In genomic region chr12:57149309-57149900, GRCh38 we compare ENCODE assay signal across 12 cellular contexts. TPM values are rescaled to one million over a fixed set of nuclear protein-coding genes. Genes with fewer than 3 reads are reported as not detected.
DNase-seq lines count a peak whose midpoint lies in the region; ATAC-seq and TF ChIP-seq lines count a peak whose summit lies in the region.
"Had no signal": no experiment of that assay in that cellular context is flagged by ENCODE, and none has a peak within 500 bp of the region (broad histone marks: within the 10 kb centered on the region; RNA-seq: fewer than 3 reads in every experiment).

No MANE protein-coding gene starts in this region.

- H3K36me3 Mint-ChIP-seq in natural killer cell treated with Interleukin-12 subunit alpha and Interleukin-12 subunit beta and Interleukin-15 and Interleukin-18, amount 100 ng/mL, for 72 hours: no peaks in the 10 kb centered on the region

- no peaks in the 10 kb centered on the region for H3K27me3 Mint-ChIP-seq in natural killer cell treated with Interleukin-12 subunit alpha and Interleukin-12 subunit beta and Interleukin-15 and Interleukin-18, amount 100 ng/mL, for 72 hours

- TF ChIP-seq CTCF in AG10803 (conservative IDR thresholded peaks at IDR 0.05; ENCODE audit: low read length) (no peak), body of pancreas (IDR thresholded peaks at IDR 0.05) (no peak), left ventricle myocardium inferior (IDR thresholded peaks at IDR 0.05; ENCODE audit: borderline replicate concordance) (no peak), prostate gland (IDR thresholded peaks at IDR 0.05) (no peak)

- peaks cover 0 to 2% of the 10 kb centered on the region in 2 donors for H3K4me1 Mint-ChIP-seq in natural killer cell treated with Interleukin-12 subunit alpha and Interleukin-12 subunit beta and Interleukin-15 and Interleukin-18, amount 100 ng/mL, for 72 hours (ENCODE audit: low read depth in 2 of 2)

- peak overlapping the region; percentile 34 for H3K4me3 ChIP-seq in AG10803 (ENCODE audit: low read length)
- no peak overlapping the region for H3K4me3 ChIP-seq in body of pancreas
- H3K4me3 ChIP-seq in left ventricle myocardium inferior: peak overlapping the region; percentile 44
- no peak overlapping the region for H3K4me3 ChIP-seq in prostate gland
- H3K4me3 ChIP-seq: SJSA1 had no signal

- H3K27me3 ChIP-seq in body of pancreas: no peaks in the 10 kb centered on the region
- no peaks in the 10 kb centered on the region for H3K27me3 ChIP-seq in left ventricle myocardium inferior (ENCODE audit: low read depth)
- H3K27me3 ChIP-seq in prostate gland (replicated peaks; ENCODE audit: insufficient read depth): no peaks in the 10 kb centered on the region
- H3K27me3 ChIP-seq: SJSA1 had no signal

- intact Hi-C loops in body of pancreas (cut with DNase I): no loop called here
- intact Hi-C loops in left ventricle myocardium inferior (cut with micrococcal nuclease): no loop called here
- intact Hi-C loops in prostate gland (cut with DNase I): no loop called here

- H3K4me1 ChIP-seq in body of pancreas: peaks cover 4% of the 10 kb centered on the region
- peaks cover 97% of the 10 kb centered on the region for H3K4me1 ChIP-seq in left ventricle myocardium inferior
- peaks cover 4% of the 10 kb centered on the region for H3K4me1 ChIP-seq in prostate gland (replicated peaks)

- peak; percentile 39 for ATAC-seq in body of pancreas
- ATAC-seq in natural killer cell treated with Interleukin-12 subunit alpha and Interleukin-12 subunit beta and Interleukin-15 and Interleukin-18, amount 100 ng/mL, for 72 hours: no peak

- H3K27ac Mint-ChIP-seq in natural killer cell treated with Interleukin-12 subunit alpha and Interleukin-12 subunit beta and Interleukin-15 and Interleukin-18, amount 100 ng/mL, for 72 hours: no peak overlapping the region

- TF ChIP-seq POLR2A in body of pancreas (IDR thresholded peaks at IDR 0.05) (no peak), prostate gland (IDR thresholded peaks at IDR 0.05) (no peak)

- peak overlapping the region in 2 of 4 donors; percentile 58 to 69 for H3K27ac ChIP-seq in body of pancreas
- peak overlapping the region; percentile 94 for H3K27ac ChIP-seq in left ventricle myocardium inferior (replicated peaks)
- peak overlapping the region; percentile 57 to 68 for H3K27ac ChIP-seq in prostate gland
- H3K27ac ChIP-seq: SJSA1 had no signal

- 55 to 64% methylated on average over 13 of the region's 13 CpGs for WGBS in body of pancreas, 2 donors
- 42% methylated on average over 13 of the region's 13 CpGs for WGBS in prostate gland

- H3K4me3 Mint-ChIP-seq in natural killer cell treated with Interleukin-12 subunit alpha and Interleukin-12 subunit beta and Interleukin-15 and Interleukin-18, amount 100 ng/mL, for 72 hours: no peak overlapping the region

- DNase-seq in AG10803 (ENCODE audit: low read depth) (peak; percentile 90), body of pancreas (peak in 3 of 4 donors; percentile 40 to 58 (median 41)), left ventricle myocardium inferior (peak; percentile 82), prostate gland (ENCODE audit: low spot score) (no peak), KG1 (lab: John Stamatoyannopoulos, UW) (no peak), pons (ENCODE audit: low spot score) (no peak)
- no peak for DNase-seq in natural killer cell treated with Interleukin-12 subunit alpha and Interleukin-12 subunit beta and Interleukin-15 and Interleukin-18, amount 100 ng/mL, for 72 hours (ENCODE audit: low spot score)
- no peak for DNase-seq in stimulated activated CD4-positive, alpha-beta T cell treated with anti-CD3 and anti-CD28 coated beads, Interleukin-4, amount 100 ng/mL, for 4 hours
- DNase-seq: activated T-cell treated with anti-CD3 and anti-CD28 coated beads, Interleukin-2, amount 50 U/mL, for 1 hour; stimulated activated CD4-positive, alpha-beta T cell treated with anti-CD3 and anti-CD28 coated beads, Interleukin-12 subunit alpha, Interleukin-12 subunit beta, amount 100 ng/mL, for 4 hours had no signal

- H3K9me3 ChIP-seq in body of pancreas (no peaks in the 10 kb centered on the region), left ventricle myocardium inferior (replicated peaks) (no peaks in the 10 kb centered on the region), prostate gland (no peaks in the 10 kb centered on the region)
- H3K9me3 ChIP-seq: SJSA1 had no signal

- no peaks in the 10 kb centered on the region for H3K9me3 Mint-ChIP-seq in natural killer cell treated with Interleukin-12 subunit alpha and Interleukin-12 subunit beta and Interleukin-15 and Interleukin-18, amount 100 ng/mL, for 72 hours

- H3K36me3 ChIP-seq in body of pancreas (replicated peaks in 1 of 2; ENCODE audit: insufficient read depth in 1 of 2, low read depth in 2 of 2): peaks cover 0 to 3% of the 10 kb centered on the region in 2 donors
- H3K36me3 ChIP-seq in left ventricle myocardium inferior: peaks cover 41% of the 10 kb centered on the region
- H3K36me3 ChIP-seq in prostate gland: peaks cover 0 to 10% of the 10 kb centered on the region in 2 donors

RNA-seq across cellular contexts. Expression of gene LRP1-AS, which starts 2.0 kb away (rescaled TPM):
- not detected for total RNA-seq in body of pancreas
- not detected for total RNA-seq in left ventricle myocardium inferior
- not detected for total RNA-seq in prostate gland
- total RNA-seq in natural killer cell treated with Interleukin-12 subunit alpha and Interleukin-12 subunit beta and Interleukin-15 and Interleukin-18, amount 100 ng/mL, for 72 hours: not detected
- total RNA-seq: frontal cortex, SJSA1 had no signal

RNA-seq across cellular contexts. Expression of gene LRP1, which starts 21.1 kb away (rescaled TPM):
- total RNA-seq in body of pancreas (100 to 1,000 TPM in 1 of 2 donors, 10 to 100 TPM in 1; 61.2 to 162 TPM), left ventricle myocardium inferior (61.0 TPM), prostate gland (100 to 1,000 TPM in 1 of 2 donors, 10 to 100 TPM in 1; 53.5 to 198 TPM)
- total RNA-seq in natural killer cell treated with Interleukin-12 subunit alpha and Interleukin-12 subunit beta and Interleukin-15 and Interleukin-18, amount 100 ng/mL, for 72 hours: under 1 TPM; 0.42 to 0.45 TPM

RNA-seq across cellular contexts. Expression of gene STAT6, which starts 38.2 kb away (rescaled TPM):
- total RNA-seq in body of pancreas (10 to 100 TPM; 52.7 to 82.4 TPM), left ventricle myocardium inferior (46.2 TPM), prostate gland (100 to 1,000 TPM; 124 to 237 TPM)
- 100 to 1,000 TPM; 158 to 198 TPM for total RNA-seq in natural killer cell treated with Interleukin-12 subunit alpha and Interleukin-12 subunit beta and Interleukin-15 and Interleukin-18, amount 100 ng/mL, for 72 hours

Comparison
In these comparisons a context has a peak if more than half of its experiments do, and no peak if none do; other contexts are left out.
1. DNase-seq: peak in AG10803 (single experiment), body of pancreas (3 of 4) and left ventricle myocardium inferior (single experiment); none in prostate gland (single experiment), natural killer cell treated with Interleukin-12 subunit alpha and Interleukin-12 subunit beta and Interleukin-15 and Interleukin-18, amount 100 ng/mL, for 72 hours (single experiment), KG1 (single experiment), pons (single experiment) and stimulated activated CD4-positive, alpha-beta T cell treated with anti-CD3 and anti-CD28 coated beads, Interleukin-4, amount 100 ng/mL, for 4 hours (0 of 2).
2. H3K4me3 ChIP-seq: peak in AG10803 (single experiment) and left ventricle myocardium inferior (single experiment); none in body of pancreas (0 of 2) and prostate gland (0 of 2).
3. RNA of gene LRP1, which starts 21.1 kb away (total RNA-seq): 53.5 to 198 TPM in prostate gland, 61.2 to 162 TPM in body of pancreas and 61.0 TPM in left ventricle myocardium inferior (single experiment); 0.42 to 0.45 TPM in natural killer cell treated with Interleukin-12 subunit alpha and Interleukin-12 subunit beta and Interleukin-15 and Interleukin-18, amount 100 ng/mL, for 72 hours; every median in the first group is over 10 times any median in the second.